In genomic region chr9:96418074-96418919, GRCh38 we compare ENCODE assay signal across 1 cellular context.
A peak's percentile ranks its signal among the peaks of the same experiment; 100 is the strongest.
TF ChIP-seq lines count a peak whose summit lies in the region.

TSS of gene ZNF367 (minus strand) at chr9:96418370. CDS start at chr9:96418032, 338 bp downstream.

TF ChIP-seq in K562, 482 proteins besides CTCF, POLR2A, EP300 and RAD21 (continued from another document and continues in another):
- TF ChIP-seq TEAD1 (CRISPR knock-in tag; IDR thresholded peaks at IDR 0.05) (peak in 1 of 2 experiments; percentile 83; a peak in 2 of 4 replicates), ATF3 (IDR thresholded peaks at IDR 0.05) (0 out of 2 replicates have a peak, but pooled peaks have one; percentile 17), ATF3 (CRISPR knock-in tag; conservative IDR thresholded peaks at IDR 0.05) (no peak; the same call in 1 of the 2 replicates), PTRF (tag; IDR thresholded peaks at IDR 0.05) (no peak), CTBP1 (IDR thresholded peaks at IDR 0.05; ENCODE audit: borderline replicate concordance) (peak; percentile 70), CBX8 (IDR thresholded peaks at IDR 0.05; ENCODE audit: borderline replicate concordance, extremely low read depth, low read depth, low read length, poor library complexity, severe bottlenecking) (no peak), ZNF274 (IDR thresholded peaks at IDR 0.05; ENCODE audit: borderline replicate concordance, low read depth, low read length) (no peak), ZNF77 (CRISPR knock-in tag; IDR thresholded peaks at IDR 0.05) (no peak), UBTF (IDR thresholded peaks at IDR 0.05; ENCODE audit: borderline replicate concordance in 1 of 2, low read depth in 2 of 2, low read length in 2 of 2) (0 out of 4 replicates have a peak, but pooled peaks of 1 of the 2 experiments have one; percentile 10), ZNF121 (CRISPR knock-in tag; conservative IDR thresholded peaks at IDR 0.05) (no peak), MNT (conservative IDR thresholded peaks at IDR 0.05) (peak; percentile 91 to 95), ZNF696 (CRISPR knock-in tag; conservative IDR thresholded peaks at IDR 0.05) (no peak), CGGBP1 (CRISPR knock-in tag; IDR thresholded peaks at IDR 0.05) (peak; percentile 79; the same call in 1 of the 2 replicates), RBM39 (optimal IDR thresholded peaks at IDR 0.05; ENCODE audit: low read depth, low read length) (no peak), NBN (IDR thresholded peaks at IDR 0.05; ENCODE audit: low read depth) (no peak), L3MBTL2 (IDR thresholded peaks at IDR 0.05) (peak; percentile 86), ZFP91 (CRISPR knock-in tag; IDR thresholded peaks at IDR 0.05) (no peak), ZNF277 (CRISPR knock-in tag; IDR thresholded peaks at IDR 0.05; ENCODE audit: borderline replicate concordance) (no peak), PRDM10 (IDR thresholded peaks at IDR 0.05; ENCODE audit: partially characterized antibody) (no peak), NFE2 (IDR thresholded peaks at IDR 0.05; ENCODE audit: low read depth) (no peak), SUPT5H (IDR thresholded peaks at IDR 0.05) (peak; percentile 91), MAX (CRISPR knock-in tag; IDR thresholded peaks at IDR 0.05) (peak; percentile 78), SAP30 (IDR thresholded peaks at IDR 0.05; ENCODE audit: borderline replicate concordance, insufficient read depth, low read depth, low read length, poor library complexity, severe bottlenecking) (peak; percentile 97), ZNF740 (CRISPR knock-in tag; IDR thresholded peaks at IDR 0.05) (no peak), ZNF740 (tag; IDR thresholded peaks at IDR 0.05) (peak in 1 of 2 experiments; percentile 52; a peak in 1 of 4 replicates), FOXK2 (conservative IDR thresholded peaks at IDR 0.05 in 1 of 2, IDR thresholded peaks at IDR 0.05 in 1 of 2; ENCODE audit: low read depth in 2 of 2) (peak in 1 of 2 experiments; percentile 8; a peak in 1 of 4 replicates), CBFB (CRISPR knock-in tag; IDR thresholded peaks at IDR 0.05) (no peak), STAT5B (CRISPR knock-in tag; IDR thresholded peaks at IDR 0.05) (no peak), PML (IDR thresholded peaks at IDR 0.05; ENCODE audit: low read length) (peak; percentile 54; the same call in 1 of the 2 replicates), ID3 (CRISPR knock-in tag; IDR thresholded peaks at IDR 0.05) (no peak), ID3 (tag; IDR thresholded peaks at IDR 0.05) (0 out of 2 replicates have a peak, but pooled peaks have one; percentile 52), SNIP1 (IDR thresholded peaks at IDR 0.05; ENCODE audit: low read depth) (no peak), THAP7 (CRISPR knock-in tag; IDR thresholded peaks at IDR 0.05) (no peak), CREB5 (CRISPR knock-in tag; IDR thresholded peaks at IDR 0.05) (no peak), PHB (CRISPR knock-in tag; IDR thresholded peaks at IDR 0.05) (no peak), E2F1 (CRISPR knock-in tag; IDR thresholded peaks at IDR 0.05) (peak; percentile 98), CHD1 (IDR thresholded peaks at IDR 0.05; ENCODE audit: low read length) (peak; percentile 77)
